Comparison of ENCODE assay signal across 8 cellular contexts in the genomic region with DNA sequence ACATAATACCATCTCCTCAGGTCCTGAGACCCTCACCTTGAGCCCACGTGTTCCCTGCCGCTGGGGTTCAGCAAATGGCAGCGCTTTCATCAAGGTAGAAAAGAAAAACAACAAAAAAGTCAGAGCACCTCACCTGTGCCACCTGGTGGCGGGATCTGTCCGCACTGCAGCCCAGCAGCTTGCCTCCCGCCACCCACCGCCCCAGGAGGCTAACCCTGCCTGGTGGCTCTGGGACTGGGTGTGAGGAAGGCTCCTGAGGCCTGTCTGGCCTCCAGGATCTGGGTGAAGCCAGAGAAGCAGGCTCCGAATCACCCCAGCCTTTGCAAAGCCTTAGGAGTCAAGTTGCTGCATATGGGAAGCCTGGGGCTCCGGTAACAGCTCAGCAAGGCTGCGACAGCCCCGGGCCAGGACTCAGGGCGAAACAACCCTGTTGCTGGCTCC.
DNase-seq lines count a peak whose midpoint lies in the region; ATAC-seq, FAIRE-seq and TF ChIP-seq lines count a peak whose summit lies in the region.

No MANE protein-coding gene starts in this region.

- H3K27ac ChIP-seq in body of pancreas (no peak overlapping the region), prostate gland (no peak overlapping the region)

- H3K4me1 ChIP-seq in body of pancreas (no peaks in the 10 kb centered on the region), prostate gland (replicated peaks) (no peaks in the 10 kb centered on the region)

- H3K27ac Mint-ChIP-seq in neural crest cell (ENCODE audit: unreplicated experiment) = no peak overlapping the region

- peak; percentile 87 for FAIRE-seq in HTR-8/SVneo (lab: Jason Lieb, UNC)

- H3K9me3 ChIP-seq in body of pancreas (peaks cover 0 to 18% (median 0%) of the 10 kb centered on the region in 3 donors), prostate gland (no peaks in the 10 kb centered on the region)

- H3K36me3 ChIP-seq in body of pancreas (replicated peaks in 1 of 2; ENCODE audit: insufficient read depth in 1 of 2, low read depth in 2 of 2) = no peaks in the 10 kb centered on the region
- H3K36me3 ChIP-seq in prostate gland = no peaks in the 10 kb centered on the region

- H3K27me3 ChIP-seq in body of pancreas (no peaks in the 10 kb centered on the region), prostate gland (replicated peaks; ENCODE audit: insufficient read depth) (no peaks in the 10 kb centered on the region)

- TF ChIP-seq CTCF in body of pancreas (IDR thresholded peaks at IDR 0.05) = peak in 5 of 7 experiments; percentile 27 to 49 (median 33)
- peak; percentile 73 for TF ChIP-seq CTCF in neural crest cell (conservative IDR thresholded peaks at IDR 0.05)
- TF ChIP-seq CTCF in prostate gland (IDR thresholded peaks at IDR 0.05) = peak in 2 of 4 experiments; percentile 25 to 39

- intact Hi-C loops in body of pancreas (cut with DNase I) (no loop called here), prostate gland (cut with DNase I) (no loop called here)

- H3K4me3 Mint-ChIP-seq in neural crest cell = no peak overlapping the region

- H3K27me3 Mint-ChIP-seq in neural crest cell (ENCODE audit: low read depth) = peaks cover 2% of the 10 kb centered on the region

- H3K36me3 Mint-ChIP-seq in neural crest cell (ENCODE audit: low read depth) = no peaks in the 10 kb centered on the region

- H3K4me3 ChIP-seq in body of pancreas (no peak overlapping the region), prostate gland (no peak overlapping the region)

- DNase-seq in NCI-H2196 (lab: John Stamatoyannopoulos, UW; ENCODE audit: unreplicated experiment) (peak; percentile 11), NCI-H2196 treated with DMSO at 0.1 percent for 48 hours (lab: John Stamatoyannopoulos, UW; ENCODE audit: unreplicated experiment) (no peak), HTR-8/SVneo (ENCODE audit: insufficient read length, low spot score) (peak; percentile 80), body of pancreas (peak in 2 of 4 donors; percentile 21 to 25), neural crest cell (ENCODE audit: low read depth, low spot score) (peak; percentile 47), prostate gland (ENCODE audit: low spot score) (no peak)

- ATAC-seq in body of pancreas (no peak), GM18505 (IDR thresholded peaks at IDR 0.05; ENCODE audit: unreplicated experiment) (no peak), GM19463 (IDR thresholded peaks at IDR 0.05; ENCODE audit: unreplicated experiment) (no peak)

- TF ChIP-seq POLR2A in body of pancreas (IDR thresholded peaks at IDR 0.05) (no peak), GM18505 (IDR thresholded peaks at IDR 0.05; ENCODE audit: borderline replicate concordance, extremely low read depth, insufficient read depth, insufficient read length) (no peak), prostate gland (IDR thresholded peaks at IDR 0.05) (no peak)

- WGBS in body of pancreas, 2 donors = 31 to 44% methylated on average over 10 to 12 of the region's 12 CpGs
- 80% methylated on average over 12 of the region's 12 CpGs for WGBS in prostate gland

- no peaks in the 10 kb centered on the region for H3K4me1 Mint-ChIP-seq in neural crest cell

- no peaks in the 10 kb centered on the region for H3K9me3 Mint-ChIP-seq in neural crest cell

Comparison
In these comparisons a context has a peak if more than half of its experiments do, and no peak if none do; other contexts are left out.
1. DNase-seq: peak in NCI-H2196 (single experiment), HTR-8/SVneo (single experiment) and neural crest cell (single experiment); none in NCI-H2196 treated with DMSO at 0.1 percent for 48 hours (single experiment) and prostate gland (single experiment).